In the genomic region with DNA sequence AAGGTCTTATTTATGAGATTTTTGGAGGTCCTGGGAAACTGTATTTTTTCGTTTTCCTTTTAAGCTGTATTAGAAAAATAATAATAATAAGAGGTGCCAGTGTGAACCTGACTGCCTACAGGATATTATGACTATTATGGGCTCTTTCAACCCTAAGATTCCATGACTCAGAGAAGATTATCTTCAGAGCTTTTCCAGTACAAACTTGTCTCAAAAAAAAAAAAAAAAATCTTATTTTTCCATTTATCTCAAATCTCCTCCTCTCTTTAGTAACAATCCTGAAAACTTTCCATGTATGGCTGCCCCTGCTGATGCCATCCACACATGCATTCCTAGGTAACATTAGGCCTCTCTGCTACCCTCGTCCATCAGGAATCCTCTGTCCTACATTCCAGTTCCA, we compare ENCODE assay signal across 12 cellular contexts. TPM values are rescaled to one million over a fixed set of nuclear protein-coding genes. Genes with fewer than 3 reads are reported as not detected.
A peak's percentile ranks its signal among the peaks of the same experiment; 100 is the strongest.
DNase-seq lines count a peak whose midpoint lies in the region; ATAC-seq and TF ChIP-seq lines count a peak whose summit lies in the region.
"Had no signal": no experiment of that assay in that cellular context is flagged by ENCODE, and none has a peak within 500 bp of the region (broad histone marks: within the 10 kb centered on the region; RNA-seq: fewer than 3 reads in every experiment).

No MANE protein-coding gene starts in this region.

- DNase-seq in RWPE2 (ENCODE audit: low spot score) (no peak), caudate nucleus (lab: John Stamatoyannopoulos, UW) (peak in 1 of 61 donors; percentile 11), foreskin keratinocyte (peak in 1 of 2 donors; percentile 66), NOMO-1 treated with DMSO at 0.1 percent for 48 hours (lab: John Stamatoyannopoulos, UW; ENCODE audit: unreplicated experiment) (no peak)
- no peak for DNase-seq in activated naive CD4-positive, alpha-beta T cell treated with anti-CD3 and anti-CD28 coated beads, Interleukin-2, amount 50 U/mL, for 72 hours (ENCODE audit: low spot score in 2 of 2)
- DNase-seq: ACHN; BE2C; C1 segment of cervical spinal cord; Caco-2; CD4-positive, alpha-beta T cell; H9 had no signal

- H3K9me3 ChIP-seq in RWPE2 (ENCODE audit: severe bottlenecking) = no peaks in the 10 kb centered on the region
- H3K9me3 ChIP-seq: BE2C, Caco-2 had no signal

- H3K27me3 ChIP-seq in RWPE2 (ENCODE audit: insufficient read depth, poor library complexity, severe bottlenecking) (no peaks in the 10 kb centered on the region), foreskin keratinocyte (no peaks in the 10 kb centered on the region)
- H3K27me3 ChIP-seq: BE2C had no signal

- no peaks in the 10 kb centered on the region for H3K9me3 Mint-ChIP-seq in activated naive CD4-positive, alpha-beta T cell treated with anti-CD3 and anti-CD28 coated beads, Interleukin-2, amount 50 U/mL, for 72 hours
- H3K9me3 Mint-ChIP-seq: CD4-positive, alpha-beta T cell; H9 had no signal

- peak overlapping the region in 1 of 2 donors; percentile 4 for H3K27ac Mint-ChIP-seq in activated naive CD4-positive, alpha-beta T cell treated with anti-CD3 and anti-CD28 coated beads, Interleukin-2, amount 50 U/mL, for 72 hours
- H3K27ac Mint-ChIP-seq: CD4-positive, alpha-beta T cell; H9 had no signal

- H3K4me1 ChIP-seq in RWPE2 (ENCODE audit: insufficient read depth, poor library complexity, severe bottlenecking) (peaks cover 4% of the 10 kb centered on the region), foreskin keratinocyte (peaks cover 4% of the 10 kb centered on the region)

- H3K36me3 Mint-ChIP-seq in activated naive CD4-positive, alpha-beta T cell treated with anti-CD3 and anti-CD28 coated beads, Interleukin-2, amount 50 U/mL, for 72 hours = no peaks in the 10 kb centered on the region

- TF ChIP-seq CTCF in RWPE2 (IDR thresholded peaks at IDR 0.05; ENCODE audit: poor library complexity, severe bottlenecking) = no peak
- no peak for TF ChIP-seq CTCF in foreskin keratinocyte (conservative IDR thresholded peaks at IDR 0.05)

- ATAC-seq in RWPE2 (ENCODE audit: low read depth) (peak; percentile 60; the same call in 2 of the 3 replicates), foreskin keratinocyte (peak; percentile 84), HG03439 (IDR thresholded peaks at IDR 0.05; ENCODE audit: unreplicated experiment) (no peak)
- ATAC-seq in activated naive CD4-positive, alpha-beta T cell treated with anti-CD3 and anti-CD28 coated beads, Interleukin-2, amount 50 U/mL, for 72 hours = no peak

- H3K27ac ChIP-seq in RWPE2 (ENCODE audit: poor library complexity, severe bottlenecking) (no peak overlapping the region), caudate nucleus (ENCODE audit: low read depth, low read length) (peak overlapping the region; percentile 33), foreskin keratinocyte (no peak overlapping the region)

- no peak overlapping the region for H3K4me3 ChIP-seq in RWPE2 (ENCODE audit: severe bottlenecking)

- no peaks in the 10 kb centered on the region for H3K36me3 ChIP-seq in RWPE2 (ENCODE audit: low read depth)
- H3K36me3 ChIP-seq: BE2C had no signal

RNA-seq across cellular contexts. Expression of gene RPE, which starts 36.7 kb away (rescaled TPM):
- 55.9 and 62.3 TPM in 2 replicates for total RNA-seq in foreskin keratinocyte
- polyA plus RNA-seq in foreskin keratinocyte = 22.7 and 29.2 TPM in 2 replicates
- 10 to 100 TPM; 39.0 to 61.6 TPM for total RNA-seq in activated naive CD4-positive, alpha-beta T cell treated with anti-CD3 and anti-CD28 coated beads, Interleukin-2, amount 50 U/mL, for 72 hours

Comparison
In these comparisons a context has a peak if more than half of its experiments do, and no peak if none do; other contexts are left out.
1. ATAC-seq: peak in RWPE2 (single experiment) and foreskin keratinocyte (single experiment); none in activated naive CD4-positive, alpha-beta T cell treated with anti-CD3 and anti-CD28 coated beads, Interleukin-2, amount 50 U/mL, for 72 hours (0 of 2) and HG03439 (single experiment).